ENCODE assay signal across 12 cellular contexts in the genomic region with DNA sequence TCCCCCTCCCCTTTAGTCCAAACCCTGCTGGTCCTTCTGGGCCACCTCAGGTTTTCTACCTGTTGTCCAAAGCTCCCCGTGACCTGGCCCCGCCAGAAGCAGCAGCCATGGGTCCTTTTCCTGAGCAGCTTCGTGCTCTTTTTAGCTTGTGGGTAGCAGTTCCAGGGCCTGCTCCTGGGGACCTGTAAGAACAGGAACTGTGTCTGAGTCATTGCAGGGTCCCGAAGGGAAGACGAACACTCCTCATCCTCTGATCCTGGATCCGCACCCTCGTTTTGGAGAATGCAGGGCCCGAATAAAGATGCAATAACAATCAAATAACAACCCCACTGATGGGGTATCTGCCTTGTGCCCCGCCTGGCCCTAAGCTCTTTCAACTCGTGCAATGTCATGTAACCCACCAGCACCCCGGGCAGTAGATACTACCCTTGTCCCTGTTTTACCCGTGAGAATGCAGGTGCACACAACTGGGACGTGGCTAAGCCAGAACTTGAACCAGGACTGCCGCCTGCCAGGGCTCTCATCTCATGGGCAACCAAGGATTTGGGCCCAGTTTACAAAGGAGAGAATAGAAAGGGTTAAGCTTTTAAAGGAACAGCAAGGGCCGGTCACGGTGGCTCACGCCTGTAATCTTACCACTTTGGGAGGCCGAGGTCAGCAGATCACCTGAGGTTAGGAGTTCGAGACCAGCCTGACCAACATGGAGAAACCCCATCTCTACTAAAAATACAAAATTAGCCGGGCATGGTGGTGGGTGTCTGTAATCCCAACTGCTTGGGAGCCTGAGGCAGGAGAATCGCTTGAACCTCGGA. TPM values are rescaled to one million over a fixed set of nuclear protein-coding genes. Genes with fewer than 3 reads are reported as not detected.
DNase-seq lines count a peak whose midpoint lies in the region; ATAC-seq, FAIRE-seq and TF ChIP-seq lines count a peak whose summit lies in the region.
"Had no signal": no experiment of that assay in that cellular context is flagged by ENCODE, and none has a peak within 500 bp of the region (broad histone marks: within the 10 kb centered on the region; RNA-seq: fewer than 3 reads in every experiment).

No MANE protein-coding gene starts in this region.

- no peak overlapping the region for H2AFZ ChIP-seq in H1 (ENCODE audit: low read length)

- no peak for TF ChIP-seq RAD21 in H1 (IDR thresholded peaks at IDR 0.05 in 1 of 2, conservative IDR thresholded peaks at IDR 0.05 in 1 of 2; ENCODE audit: low read depth in 2 of 2, low read length in 2 of 2)

- no peaks in the 10 kb centered on the region for H3K27me3 ChIP-seq in Panc1 (ENCODE audit: control insufficient read depth, insufficient read depth, low read length)
- H3K27me3 ChIP-seq in H1 (replicated peaks in 1 of 4; ENCODE audit: control insufficient read depth in 3 of 4, extremely low read depth in 1 of 4, insufficient read depth in 3 of 4, low read length in 3 of 4) = no peaks in the 10 kb centered on the region
- no peaks in the 10 kb centered on the region for H3K27me3 ChIP-seq in tibial artery
- H3K27me3 ChIP-seq in psoas muscle (ENCODE audit: insufficient read depth in 3 of 3, low read length in 2 of 3) = no peaks in the 10 kb centered on the region
- H3K27me3 ChIP-seq: pancreas had no signal

- 90% methylated on average over 22 of the region's 22 CpGs; no CpG with 5 or more reads in 1 of the 2 experiments for WGBS in H1 (ENCODE audit: extremely low coverage in 1 of 2, insufficient coverage in 1 of 2, insufficient read length in 1 of 2, insufficient replicate concordance in 2 of 2, low coverage in 1 of 2, low lambda C conversion rate in 2 of 2, missing lambda C conversion rate in 1 of 2), 2 experiments
- WGBS in psoas muscle, 3 donors = 74 to 80% (median 78%) methylated on average over 22 of the region's 22 CpGs

- H3K9me3 Mint-ChIP-seq in activated T-cell treated with anti-CD3 and anti-CD28 coated beads, Interleukin-2, amount 50 U/mL, for 24 hours = no peaks in the 10 kb centered on the region
- H3K9me3 Mint-ChIP-seq: activated naive CD4-positive, alpha-beta T cell treated with anti-CD3 and anti-CD28 coated beads, Interleukin-2, amount 50 U/mL, for 72 hours had no signal

- H3K4me2 ChIP-seq in H1 (ENCODE audit: insufficient read depth in 1 of 2, low read depth in 2 of 2, low read length in 2 of 2) = no peak overlapping the region

- no peak for TF ChIP-seq CTCF in Panc1 (IDR thresholded peaks at IDR 0.05)
- TF ChIP-seq CTCF in H1 (IDR thresholded peaks at IDR 0.05; ENCODE audit: control extremely low read depth in 1 of 3, insufficient read depth in 1 of 3, low read depth in 1 of 3, low read length in 3 of 3) = no peak
- no peak for TF ChIP-seq CTCF in tibial artery (IDR thresholded peaks at IDR 0.05)
- no peak for TF ChIP-seq CTCF in psoas muscle (IDR thresholded peaks at IDR 0.05)
- TF ChIP-seq CTCF in foreskin fibroblast (IDR thresholded peaks at IDR 0.05; ENCODE audit: low read depth, low read length) = no peak

- H3K9ac ChIP-seq in H1 (replicated peaks in 1 of 4; ENCODE audit: extremely low read depth in 1 of 4, low read depth in 3 of 4, low read length in 3 of 4) = no peak overlapping the region

- H2BK5ac ChIP-seq in H1 (ENCODE audit: low read depth, low read length) = 0 out of 2 replicates have a peak overlapping the region, but pooled peaks have one; percentile 44

- H4K20me1 ChIP-seq in H1 (replicated peaks in 1 of 2; ENCODE audit: control insufficient read depth in 1 of 2, insufficient read depth in 2 of 2, low read length in 2 of 2) = peaks cover 2 to 7% of the 10 kb centered on the region in 2 experiments

- CTCF ChIA-PET in Panc1 (lab: Charles Lee) (interaction anchor here (0.6 kb wide), 1 partner anchor 75 kb away, joined by 3 read pairs; no protein-coding TSS in a partner anchor), H1 (lab: Charles Lee; ENCODE audit: partially characterized antibody) (interaction anchor here (0.5 to 3.9 kb wide), 11 partner anchors 11 to 164 kb away, joined by 3 to 37 read pairs (median 4); no protein-coding TSS in a partner anchor)

- no peak for TF ChIP-seq POLR2A in H1 (IDR thresholded peaks at IDR 0.05; ENCODE audit: control extremely low read depth in 1 of 2, low read depth in 2 of 2, low read length in 2 of 2)

- in situ Hi-C loops in Panc1 (cut with HindIII; ENCODE audit: low pct_unique_long_range_greater_than_20kb, low sequenced_read_pairs) = no loop called here

- H3K23me2 ChIP-seq in H1 (ENCODE audit: low read depth, low read length) = no peaks in the 10 kb centered on the region

- H3K36me3 ChIP-seq in Panc1 (ENCODE audit: control insufficient read depth, insufficient read depth, low read length) (no peaks in the 10 kb centered on the region), H1 (ENCODE audit: control insufficient read depth in 2 of 4, insufficient read depth in 4 of 4, low read length in 3 of 4) (no peaks in the 10 kb centered on the region), tibial artery (no peaks in the 10 kb centered on the region), psoas muscle (ENCODE audit: insufficient read depth in 1 of 2, low read depth in 1 of 2) (peaks cover 0 to 3% of the 10 kb centered on the region in 2 donors)
- H3K36me3 ChIP-seq: pancreas had no signal

- H3K27ac Mint-ChIP-seq in activated T-cell treated with anti-CD3 and anti-CD28 coated beads, Interleukin-2, amount 50 U/mL, for 24 hours = peak overlapping the region; percentile 84
- H3K27ac Mint-ChIP-seq: activated naive CD4-positive, alpha-beta T cell treated with anti-CD3 and anti-CD28 coated beads, Interleukin-2, amount 50 U/mL, for 72 hours had no signal

- no peak overlapping the region for H3K14ac ChIP-seq in H1 (ENCODE audit: insufficient read length)

- H3K27me3 Mint-ChIP-seq in activated T-cell treated with anti-CD3 and anti-CD28 coated beads, Interleukin-2, amount 50 U/mL, for 24 hours = no peaks in the 10 kb centered on the region

- intact Hi-C loops in Panc1 (cut with micrococcal nuclease; ENCODE audit: unreplicated experiment) (no loop called here), tibial artery (cut with DNase I; ENCODE audit: low total_unique reads) (loop anchor here (10.0 kb wide), 1 partner anchor 166 kb away; no protein-coding TSS in a partner anchor), psoas muscle (cut with DNase I) (no loop called here)

- no peak overlapping the region for H2BK20ac ChIP-seq in H1 (ENCODE audit: low read length)

- no peak overlapping the region for H3K23ac ChIP-seq in H1 (ENCODE audit: insufficient read length)

- no TSS peak for BruUV-seq in Panc1 (replicated peaks; lab: Mats Ljungman, UMichigan)

- H4K8ac ChIP-seq in H1 (ENCODE audit: extremely low read depth, insufficient read depth, low read length) = no peak overlapping the region

- no peak for TF ChIP-seq EP300 in H1 (IDR thresholded peaks at IDR 0.05; ENCODE audit: borderline replicate concordance in 1 of 2, low read depth in 2 of 2, low read length in 2 of 2)

- ATAC-seq in Panc1 (no peak), psoas muscle (no peak)

- H3K4me1 ChIP-seq in Panc1 (ENCODE audit: control insufficient read depth, insufficient read depth, low read length) = peaks cover 95% of the 10 kb centered on the region
- peaks cover 0 to 13% (median 2%) of the 10 kb centered on the region in 4 experiments; a peak in 3 of 7 replicates for H3K4me1 ChIP-seq in H1 (replicated peaks in 1 of 4; ENCODE audit: control insufficient read depth in 3 of 4, insufficient read depth in 4 of 4, low read length in 3 of 4)
- H3K4me1 ChIP-seq in tibial artery = peaks cover 0 to 84% (median 55%) of the 10 kb centered on the region in 4 donors
- peaks cover 28% of the 10 kb centered on the region for H3K4me1 ChIP-seq in psoas muscle

- H3K18ac ChIP-seq in H1 (ENCODE audit: extremely low read depth, low read length) = no peak overlapping the region

- H4K5ac ChIP-seq in H1 (ENCODE audit: insufficient read length, low read depth, low read length) = no peak overlapping the region

- H4K91ac ChIP-seq in H1 (replicated peaks; ENCODE audit: insufficient read length, low read length) = no peak overlapping the region

- H3K4me3 ChIP-seq in Panc1 (ENCODE audit: low read depth in 2 of 2, low read length in 2 of 2) (no peak overlapping the region), H1 (ENCODE audit: extremely low read depth in 1 of 4, insufficient read depth in 2 of 4, low read depth in 3 of 4, low read length in 4 of 4) (no peak overlapping the region), tibial artery (no peak overlapping the region), psoas muscle (no peak overlapping the region), foreskin fibroblast (ENCODE audit: low read depth in 1 of 2, low read length in 2 of 2) (no peak overlapping the region)
- H3K4me3 ChIP-seq: pancreas had no signal

- POLR2A ChIA-PET in Panc1 (lab: Charles Lee) (no interaction called here), H1 (lab: Charles Lee; ENCODE audit: partially characterized antibody) (no interaction called here)

- peaks cover 2% of the 10 kb centered on the region for H3K36me3 Mint-ChIP-seq in activated T-cell treated with anti-CD3 and anti-CD28 coated beads, Interleukin-2, amount 50 U/mL, for 24 hours (ENCODE audit: low read depth)
- H3K36me3 Mint-ChIP-seq: activated naive CD4-positive, alpha-beta T cell treated with anti-CD3 and anti-CD28 coated beads, Interleukin-2, amount 50 U/mL, for 72 hours had no signal

- no peak overlapping the region for H3K56ac ChIP-seq in H1 (replicated peaks; ENCODE audit: insufficient read length, low read depth, low read length)

- no peak for DNase-seq in activated T-cell treated with anti-CD3 and anti-CD28 coated beads, Interleukin-2, amount 50 U/mL, for 24 hours
- DNase-seq in activated T-cell treated with anti-CD3 and anti-CD28 coated beads for 4 hours = no peak
- DNase-seq in Panc1 (ENCODE audit: low read depth, low spot score) = no peak
- DNase-seq in H1 (ENCODE audit: low read depth in 1 of 2, low spot score in 2 of 2) = no peak
- DNase-seq in tibial artery = no peak
- no peak for DNase-seq in psoas muscle
- no peak for DNase-seq in NCI-H748 (lab: John Stamatoyannopoulos, UW; ENCODE audit: unreplicated experiment)
- no peak for DNase-seq in foreskin fibroblast
- DNase-seq: EL, glutamatergic neuron had no signal

- H3K9me3 ChIP-seq in Panc1 (ENCODE audit: control insufficient read depth, insufficient read depth, low read depth, low read length) (no peaks in the 10 kb centered on the region), H1 (ENCODE audit: insufficient read depth in 2 of 2, low read depth in 1 of 2, low read length in 1 of 2) (no peaks in the 10 kb centered on the region), tibial artery (no peaks in the 10 kb centered on the region), psoas muscle (no peaks in the 10 kb centered on the region)
- H3K9me3 ChIP-seq: pancreas had no signal

- H2BK120ac ChIP-seq in H1 (replicated peaks; ENCODE audit: low read depth, low read length) = no peak overlapping the region

- peaks cover 2% of the 10 kb centered on the region; the same call in 1 of the 2 replicates for H3K79me1 ChIP-seq in H1 (ENCODE audit: low read depth, low read length)

- H3K4ac ChIP-seq in H1 (replicated peaks; ENCODE audit: insufficient read length, low read depth, low read length) = no peak overlapping the region

- no peak for FAIRE-seq in H1 (lab: Jason Lieb, UNC)
- FAIRE-seq: pancreas had no signal

- peak overlapping the region; percentile 87 for H3K27ac ChIP-seq in Panc1 (ENCODE audit: low read length)
- H3K27ac ChIP-seq in H1 (ENCODE audit: low read depth, low read length) = no peak overlapping the region
- peak overlapping the region; percentile 26 to 39 for H3K27ac ChIP-seq in tibial artery
- H3K27ac ChIP-seq in psoas muscle = no peak overlapping the region
- H3K27ac ChIP-seq: pancreas had no signal

- no peaks in the 10 kb centered on the region for H3K79me2 ChIP-seq in H1 (ENCODE audit: control insufficient read depth in 1 of 2, insufficient read depth in 2 of 2, low read length in 2 of 2)

- no peak overlapping the region for H2AK5ac ChIP-seq in H1 (ENCODE audit: low read depth, low read length)

- H2BK12ac ChIP-seq in H1 (ENCODE audit: low read depth, low read length) = no peak overlapping the region

- no peak overlapping the region for H2BK15ac ChIP-seq in H1 (ENCODE audit: low read length)

- H3K4me3 Mint-ChIP-seq in activated T-cell treated with anti-CD3 and anti-CD28 coated beads, Interleukin-2, amount 50 U/mL, for 24 hours = peak overlapping the region; percentile 71

- peaks cover 72% of the 10 kb centered on the region for H3K4me1 Mint-ChIP-seq in activated T-cell treated with anti-CD3 and anti-CD28 coated beads, Interleukin-2, amount 50 U/mL, for 24 hours (ENCODE audit: low read depth)

RNA-seq across cellular contexts. Expression of a gene that starts 33.2 kb away (rescaled TPM):
- 56.3 TPM for total RNA-seq in Panc1 (2021; ENCODE audit: unreplicated experiment)
- polyA plus RNA-seq in Panc1 (2012; ENCODE audit: insufficient read length) = 74.0 TPM
- total RNA-seq in H1 (2021; fragmentation: NEBNext Ultra II Directional; extraction: Animal tissue kit (Norgen Biotek cat#: 25700)) = 16.6 and 19.7 TPM in 2 replicates
- 17.7 and 23.9 TPM in 2 replicates for polyA plus RNA-seq in H1 (2011; rRNA removed)
- polyA plus RNA-seq in H1 (2011; cell fraction: cytosol; rRNA removed) = 12.8 TPM
- polyA plus RNA-seq in H1 (2011; cell fraction: nucleus; rRNA removed) = 19.1 TPM
- polyA plus RNA-seq in H1 (2012, experiment 1 of 2) = 8.7 to 13.7 TPM (median 12.4 TPM) in 4 replicates
- 6.3 TPM for polyA plus RNA-seq in H1 (2012, experiment 2 of 2)
- polyA plus RNA-seq in H1 (2013, experiment 1 of 2) = 9.1 TPM
- polyA plus RNA-seq in H1 (2013, experiment 2 of 2) = 9.1 TPM
- 21.8 and 31.4 TPM in 2 replicates for polyA minus RNA-seq in H1 (2011; rRNA and poly(A)+ RNA removed)
- 7.7 TPM for polyA minus RNA-seq in H1 (2011; cell fraction: cytosol; rRNA and poly(A)+ RNA removed)
- 18.9 TPM for polyA minus RNA-seq in H1 (2011; cell fraction: nucleus; rRNA and poly(A)+ RNA removed)
- 10 to 100 TPM in 2 of 4 donors, 1 to 10 TPM in 2; 5.3 to 16.0 (median 9.7) TPM for total RNA-seq in psoas muscle
- polyA plus RNA-seq in psoas muscle = 1 to 10 TPM; 2.0 to 4.7 (median 4.2) TPM

Comparison
In these comparisons a context has a peak if more than half of its experiments do, and no peak if none do; other contexts are left out.
1. H3K27ac ChIP-seq: peak in Panc1 (single experiment) and tibial artery (2 of 2); none in H1 (single experiment) and psoas muscle (single experiment).